In the genomic region with DNA sequence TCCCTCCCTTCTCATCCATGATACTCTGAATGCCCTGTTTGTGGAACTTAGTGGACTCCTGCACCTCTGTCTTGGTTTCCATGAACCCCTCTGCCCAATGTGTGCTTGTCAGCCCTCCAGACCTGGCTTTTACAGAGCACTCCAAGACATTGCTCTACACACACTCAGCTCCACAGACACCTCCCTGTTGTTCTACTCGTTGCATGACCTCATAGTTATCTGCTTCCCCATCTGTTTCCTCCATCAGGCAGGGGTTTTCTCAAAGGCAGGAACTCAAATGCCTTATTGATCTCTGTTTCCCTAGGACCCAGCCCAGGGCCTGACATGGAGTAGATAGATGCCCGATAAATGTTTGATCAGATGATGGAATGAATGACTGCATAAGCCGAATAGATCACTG, we compare ENCODE assay signal across 1 cellular context.
TF ChIP-seq lines count a peak whose summit lies in the region.

No MANE protein-coding gene starts in this region.

TF ChIP-seq in SK-N-SH treated with all-trans-retinoic acid at 6 μM for 48 hours, 23 proteins besides CTCF, POLR2A, EP300 and RAD21 (continued from another document):
- no peak for TF ChIP-seq TCF4 (CRISPR knock-in tag; IDR thresholded peaks at IDR 0.05; ENCODE audit: borderline replicate concordance)
